ENCODE assay signal across 13 cellular contexts in the genomic region with DNA sequence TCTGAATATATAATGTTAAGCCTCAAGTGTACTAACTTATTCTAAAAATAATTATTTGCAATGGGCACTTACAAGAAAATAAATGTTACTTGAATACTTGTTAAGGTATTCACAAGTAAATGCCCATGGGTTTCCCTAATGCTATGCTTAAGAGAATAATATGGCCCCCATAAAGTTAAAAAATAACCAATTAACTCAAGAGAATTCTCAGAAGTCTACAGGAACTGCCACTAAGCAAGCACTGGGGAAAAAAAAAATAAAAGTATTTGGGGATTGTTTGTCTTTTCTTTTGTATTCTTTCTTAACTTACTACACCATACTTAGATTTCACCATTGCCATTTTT. TPM values are rescaled to one million over a fixed set of nuclear protein-coding genes. Genes with fewer than 3 reads are reported as not detected.
"Had no signal": no experiment of that assay in that cellular context is flagged by ENCODE, and none has a peak within 500 bp of the region (broad histone marks: within the 10 kb centered on the region; RNA-seq: fewer than 3 reads in every experiment).

No MANE protein-coding gene starts in this region.

- ATAC-seq: activated CD8-positive, alpha-beta T cell treated with anti-CD3 and anti-CD28 coated beads, Interleukin-2, amount 10 ng/mL, durations not matched to agents 7 days and 5 days; activated T-helper 17 cell treated with anti-CD3 and anti-CD28 coated beads, Interleukin-2, amount 50 U/mL, for 72 hours; esophagus mucosa; left colon had no signal

- H3K4me1 Mint-ChIP-seq: activated T-helper 17 cell treated with anti-CD3 and anti-CD28 coated beads, Interleukin-2, amount 50 U/mL, for 72 hours; central memory CD8-positive, alpha-beta T cell had no signal

- H3K27ac Mint-ChIP-seq: activated CD8-positive, alpha-beta T cell treated with anti-CD3 and anti-CD28 coated beads, Interleukin-2, amount 10 ng/mL, durations not matched to agents 7 days and 5 days; activated naive CD4-positive, alpha-beta T cell treated with anti-CD3 and anti-CD28 coated beads for 36 hours; activated T-helper 17 cell treated with anti-CD3 and anti-CD28 coated beads, Interleukin-2, amount 50 U/mL, for 72 hours; nephron progenitor cell had no signal

- DNase-seq: activated CD4-positive, alpha-beta T cell treated with anti-CD3 and anti-CD28 coated beads for 48 hours; activated CD8-positive, alpha-beta T cell treated with anti-CD3 and anti-CD28 coated beads, Interleukin-2, amount 10 ng/mL, durations not matched to agents 7 days and 5 days; activated naive CD4-positive, alpha-beta T cell treated with anti-CD3 and anti-CD28 coated beads for 36 hours; glutamatergic neuron; nephron progenitor cell; retina; small intestine had no signal

- H3K4me3 Mint-ChIP-seq: activated CD8-positive, alpha-beta T cell treated with anti-CD3 and anti-CD28 coated beads, Interleukin-2, amount 10 ng/mL, durations not matched to agents 7 days and 5 days; activated naive CD4-positive, alpha-beta T cell treated with anti-CD3 and anti-CD28 coated beads for 36 hours; activated T-helper 17 cell treated with anti-CD3 and anti-CD28 coated beads, Interleukin-2, amount 50 U/mL, for 72 hours; central memory CD8-positive, alpha-beta T cell; nephron progenitor cell had no signal

RNA-seq across cellular contexts. Expression of gene DCDC2, which starts 44.8 kb away (rescaled TPM):
- total RNA-seq: activated CD8-positive, alpha-beta T cell treated with anti-CD3 and anti-CD28 coated beads, Interleukin-2, amount 10 ng/mL, durations not matched to agents 7 days and 5 days; activated naive CD4-positive, alpha-beta T cell treated with anti-CD3 and anti-CD28 coated beads for 36 hours; esophagus mucosa; lung microvascular endothelial cell; T-helper 1 cell treated with Interleukin-12 subunit alpha and Interleukin-12 subunit beta and Interleukin-4 antibody, amounts not matched to agents 30 ng/mL and 1 ng/mL, for 36 hours had no signal
